ENCODE assay signal across 8 cellular contexts in genomic region chr20:12970372-12970821, GRCh38. TPM values are rescaled to one million over a fixed set of nuclear protein-coding genes. Genes with fewer than 3 reads are reported as not detected.
DNase-seq lines count a peak whose midpoint lies in the region; ATAC-seq, FAIRE-seq and TF ChIP-seq lines count a peak whose summit lies in the region.

No MANE protein-coding gene starts in this region.

- H3K27me3 ChIP-seq in gastroesophageal sphincter, result no peaks in the 10 kb centered on the region

- TF ChIP-seq POLR2A in H54 (IDR thresholded peaks at IDR 0.05; ENCODE audit: low read depth, low read length), result no peak
- TF ChIP-seq POLR2A in gastroesophageal sphincter (IDR thresholded peaks at IDR 0.05), result no peak

- H3K36me3 ChIP-seq in gastroesophageal sphincter, result no peaks in the 10 kb centered on the region

- no peak overlapping the region for H3K27ac ChIP-seq in gastroesophageal sphincter

- H3K4me3 ChIP-seq in gastroesophageal sphincter (no peak overlapping the region), skeletal muscle cell (ENCODE audit: low read depth, low read length) (no peak overlapping the region)

- TF ChIP-seq CTCF in gastroesophageal sphincter (IDR thresholded peaks at IDR 0.05), result peak; percentile 33 to 68 (median 58)

- FAIRE-seq in H54 (lab: Jason Lieb, UNC) (peak; percentile 6), RCC 7860 (lab: Jason Lieb, UNC) (peak; percentile 11)

- no peaks in the 10 kb centered on the region for H3K9me3 ChIP-seq in gastroesophageal sphincter

- no peak for TF ChIP-seq EP300 in gastroesophageal sphincter (IDR thresholded peaks at IDR 0.05)

- DNase-seq in AG08395 (ENCODE audit: low spot score), result peak; percentile 54
- no peak for DNase-seq in H54 (ENCODE audit: insufficient read length, low spot score)
- peak; percentile 8 for DNase-seq in RCC 7860 (ENCODE audit: low spot score)
- DNase-seq in skeletal muscle cell (ENCODE audit: low read depth), result peak; percentile 14
- no peak for DNase-seq in NCI-H1436 treated with DMSO at 0.1 percent for 48 hours (lab: John Stamatoyannopoulos, UW)
- DNase-seq in activated T-cell treated with anti-CD3 and anti-CD28 coated beads, Interleukin-2, amount 50 U/mL, for 1 hour, result no peak

- ATAC-seq in gastroesophageal sphincter, result no peak
- no peak for ATAC-seq in HG03565 (IDR thresholded peaks at IDR 0.05; ENCODE audit: unreplicated experiment)

- 34 to 35% methylated on average over 4 of the region's 4 CpGs for WGBS in gastroesophageal sphincter (ENCODE audit: low coverage in 1 of 2), 2 donors

- H3K4me1 ChIP-seq in gastroesophageal sphincter, result peaks cover 0 to 4% (median 0%) of the 10 kb centered on the region in 3 donors

RNA-seq across cellular contexts. Expression of gene SPTLC3, which starts 38.4 kb away (rescaled TPM):
- total RNA-seq in gastroesophageal sphincter, result 10 to 100 TPM in 1 of 4 donors, 1 to 10 TPM in 3; 2.0 to 14.6 (median 5.3) TPM

Comparison
In these comparisons a context has a peak if more than half of its experiments do, and no peak if none do; other contexts are left out.
1. DNase-seq: peak in AG08395 (single experiment), RCC 7860 (single experiment) and skeletal muscle cell (single experiment); none in H54 (single experiment), NCI-H1436 treated with DMSO at 0.1 percent for 48 hours (single experiment) and activated T-cell treated with anti-CD3 and anti-CD28 coated beads, Interleukin-2, amount 50 U/mL, for 1 hour (single experiment).